8 cellular contexts compared by ENCODE assay signal in the genomic region with DNA sequence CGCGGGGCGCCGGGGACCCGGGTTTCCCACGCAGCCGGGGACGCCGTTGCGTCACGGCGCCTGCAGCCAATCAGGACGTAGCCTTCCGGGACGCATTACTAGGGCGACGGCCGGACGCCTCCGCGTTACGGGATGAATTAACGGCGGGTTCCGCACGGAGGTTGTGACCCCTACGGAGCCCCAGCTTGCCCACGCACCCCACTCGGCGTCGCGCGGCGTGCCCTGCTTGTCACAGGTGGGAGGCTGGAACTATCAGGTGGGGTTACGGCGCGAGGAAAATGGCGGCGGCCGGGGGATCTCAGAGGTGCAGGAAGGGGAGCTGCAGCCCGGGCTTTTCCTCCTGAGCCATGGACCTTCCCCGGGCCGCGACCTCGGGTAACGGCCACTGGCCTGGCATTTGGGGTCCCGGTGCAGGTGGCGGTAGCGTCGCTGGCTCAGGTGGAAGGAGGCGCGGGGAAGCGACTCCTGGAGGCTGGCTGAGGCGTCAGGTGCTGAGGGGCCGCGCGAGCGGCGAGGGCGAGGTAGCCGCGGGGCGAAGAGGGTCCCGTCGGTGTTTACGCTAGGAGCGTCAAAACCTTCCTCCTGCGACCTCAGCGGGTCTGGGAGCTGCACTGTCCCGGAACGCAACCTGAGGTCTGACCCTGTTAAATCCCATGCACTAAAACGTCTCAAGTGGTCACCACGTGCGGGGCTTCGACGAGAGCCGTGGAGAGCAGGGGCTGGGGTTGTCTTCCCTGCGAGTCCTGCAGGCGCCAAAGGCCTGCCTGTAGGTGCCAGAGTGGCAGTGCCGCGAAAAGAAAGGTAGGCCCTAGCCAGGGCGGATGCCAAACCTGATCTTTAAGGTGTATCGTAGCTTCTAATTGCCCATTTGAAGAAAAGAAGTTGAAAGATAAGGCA. TPM values are rescaled to one million over a fixed set of nuclear protein-coding genes. Genes with fewer than 3 reads are reported as not detected.
DNase-seq lines count a peak whose midpoint lies in the region; ATAC-seq, FAIRE-seq and TF ChIP-seq lines count a peak whose summit lies in the region.

LCLAT1 (plus strand) TSS at position 98 of the 897 bp plus-strand sequence. CDS start 78,345 bp downstream, outside the sequence.

- H3K36me3 ChIP-seq in SJCRH30, result peaks cover 10% of the 10 kb centered on the region
- no peaks in the 10 kb centered on the region for H3K36me3 ChIP-seq in suprapubic skin

- peak within 1 kb of the TSS; percentile 72 for H3K27ac ChIP-seq in SJCRH30
- H3K27ac ChIP-seq in suprapubic skin, result peak within 1 kb of the TSS; percentile 76

- H3K4me3 ChIP-seq in SJCRH30 (peak within 1 kb of the TSS; percentile 96), suprapubic skin (peak within 1 kb of the TSS; percentile 95)

- peak; percentile 74 for DNase-seq in EL
- DNase-seq in SJCRH30, result peak; percentile 86 to 92
- DNase-seq in activated gamma-delta T cell treated with Interleukin-2 at 50 U/mL for 16 hours, result peak; percentile 77
- peak; percentile 57 to 79 for DNase-seq in frontal cortex (ENCODE audit: low spot score in 2 of 2)
- peak; percentile 71 for DNase-seq in occipital lobe (lab: John Stamatoyannopoulos, UW)
- peak; percentile 87 to 92 for DNase-seq in suprapubic skin (ENCODE audit: low spot score in 2 of 2)

- no peaks in the 10 kb centered on the region for H3K27me3 ChIP-seq in SJCRH30
- no peaks in the 10 kb centered on the region for H3K27me3 ChIP-seq in suprapubic skin

- no peak for TF ChIP-seq CTCF in suprapubic skin (IDR thresholded peaks at IDR 0.05)

- TF ChIP-seq EP300 in suprapubic skin (IDR thresholded peaks at IDR 0.05), result no peak

- WGBS in suprapubic skin, result 6% methylated on average over 37 of the region's 83 CpGs

- H3K27ac Mint-ChIP-seq in IgD-negative memory B cell, result peak within 1 kb of the TSS; percentile 74 to 96 (median 91)

- no peaks in the 10 kb centered on the region for H3K9me3 Mint-ChIP-seq in IgD-negative memory B cell

- peaks cover 10 to 27% (median 23%) of the 10 kb centered on the region in 3 donors for H3K4me1 Mint-ChIP-seq in IgD-negative memory B cell

- H3K36me3 Mint-ChIP-seq in IgD-negative memory B cell, result no peaks in the 10 kb centered on the region

- H3K9me3 ChIP-seq in SJCRH30 (replicated peaks) (no peaks in the 10 kb centered on the region), suprapubic skin (no peaks in the 10 kb centered on the region)

- ATAC-seq in GM21576 (IDR thresholded peaks at IDR 0.05; ENCODE audit: unreplicated experiment), result peak; percentile 95

- peaks cover 7% of the 10 kb centered on the region; the same call in 1 of the 2 replicates for H3K4me1 ChIP-seq in SJCRH30
- peaks cover 40% of the 10 kb centered on the region for H3K4me1 ChIP-seq in suprapubic skin

- H3K4me3 Mint-ChIP-seq in IgD-negative memory B cell, result peak within 1 kb of the TSS; percentile 91 to 100 (median 98)

- TF ChIP-seq POLR2A in suprapubic skin (IDR thresholded peaks at IDR 0.05), result no peak

- no peaks in the 10 kb centered on the region for H3K27me3 Mint-ChIP-seq in IgD-negative memory B cell

- FAIRE-seq in frontal cortex (lab: Jason Lieb, UNC), result no peak

RNA-seq across cellular contexts. Expression of gene LCLAT1, which starts in this region (rescaled TPM):
- 14.3 TPM for polyA plus RNA-seq in IgD-negative memory B cell
- total RNA-seq in SJCRH30 (2014; rRNA removed; shearing (Covaris generic)), result 29.0 and 35.9 TPM in 2 replicates
- total RNA-seq in frontal cortex (23.6 TPM), occipital lobe (34.8 TPM), suprapubic skin (10 to 100 TPM; 10.3 to 20.6 (median 17.7) TPM)

Comparison
In these comparisons a context has a peak if more than half of its experiments do, and no peak if none do; other contexts are left out.
1. Peak in every context shown above with its lines: DNase-seq, ATAC-seq, H3K4me3 ChIP-seq and H3K27ac ChIP-seq.